Comparison of ENCODE assay signal across 22 cellular contexts in the genomic region with DNA sequence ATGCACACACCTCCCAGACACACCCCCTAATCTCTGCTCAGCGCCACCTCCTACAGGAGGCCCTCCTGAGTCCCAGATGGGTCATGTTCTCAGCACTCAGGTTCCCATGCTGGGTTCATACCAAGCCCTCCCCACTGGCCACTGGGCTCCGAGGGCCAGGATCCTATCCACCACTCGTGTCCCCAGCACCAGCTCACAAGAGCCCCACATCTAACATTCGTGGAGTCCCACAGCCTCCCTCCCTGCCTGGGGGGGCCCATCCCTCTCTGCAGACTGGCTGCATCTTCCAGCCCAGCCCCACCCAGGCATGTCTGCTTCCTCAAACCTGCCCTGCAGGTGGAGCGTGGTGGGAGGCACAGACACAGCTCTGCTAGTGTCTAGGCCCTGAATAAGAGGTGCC.
"Had no signal": no experiment of that assay in that cellular context is flagged by ENCODE, and none has a peak within 500 bp of the region (broad histone marks: within the 10 kb centered on the region; RNA-seq: fewer than 3 reads in every experiment).

No MANE protein-coding gene starts in this region.

- DNase-seq: effector memory CD4-positive, alpha-beta T cell; glutamatergic neuron; immature natural killer cell; left colon; mesendoderm; naive B cell; psoas muscle; retina; right lobe of liver; stimulated activated CD4-positive, alpha-beta T cell treated with anti-CD3 and anti-CD28 coated beads, Interleukin-4, amount 100 ng/mL, for 1 hour; stimulated activated CD8-positive, alpha-beta memory T cell treated with anti-CD3 and anti-CD28 coated beads, Interleukin-4, amount 100 ng/mL, for 48 hours; stomach; substantia nigra; transverse colon had no signal

- H2AFZ ChIP-seq: parathyroid adenoma had no signal

- H3K4me1 ChIP-seq: esophagus muscularis mucosa, gastroesophageal sphincter, parathyroid adenoma, psoas muscle, right lobe of liver, stomach, transverse colon had no signal

- H3K4me3 ChIP-seq: esophagus muscularis mucosa, gastroesophageal sphincter, psoas muscle, right lobe of liver, stomach, thoracic aorta, transverse colon had no signal

- H3K9ac ChIP-seq: parathyroid adenoma had no signal

- ATAC-seq: gastroesophageal sphincter, left colon, psoas muscle had no signal

- H3K4me1 Mint-ChIP-seq: immature natural killer cell; nephron; stimulated activated effector memory CD8-positive, alpha-beta T cell treated with anti-CD3 and anti-CD28 coated beads, Interleukin-12 subunit alpha, Interleukin-12 subunit beta, amount 100 ng/mL, for 72 hours had no signal

- H3K79me2 ChIP-seq: parathyroid adenoma had no signal

- H3K4me3 Mint-ChIP-seq: naive B cell; nephron; stimulated activated effector memory CD8-positive, alpha-beta T cell treated with anti-CD3 and anti-CD28 coated beads, Interleukin-12 subunit alpha, Interleukin-12 subunit beta, amount 100 ng/mL, for 72 hours had no signal

- FAIRE-seq: endometrium had no signal

- H3K27me3 ChIP-seq: right lobe of liver, stomach, transverse colon had no signal

- H3K9me3 ChIP-seq: psoas muscle, right lobe of liver, thoracic aorta had no signal

- H3K36me3 Mint-ChIP-seq: stimulated activated effector memory CD8-positive, alpha-beta T cell treated with anti-CD3 and anti-CD28 coated beads, Interleukin-12 subunit alpha, Interleukin-12 subunit beta, amount 100 ng/mL, for 72 hours had no signal

- H3K27ac Mint-ChIP-seq: immature natural killer cell; naive B cell; nephron; stimulated activated effector memory CD8-positive, alpha-beta T cell treated with anti-CD3 and anti-CD28 coated beads, Interleukin-12 subunit alpha, Interleukin-12 subunit beta, amount 100 ng/mL, for 72 hours had no signal

- H3K27me3 Mint-ChIP-seq: naive B cell had no signal

- H3K27ac ChIP-seq: epithelial cell of prostate, esophagus muscularis mucosa, gastroesophageal sphincter, parathyroid adenoma, psoas muscle, right lobe of liver, stomach, thoracic aorta, transverse colon had no signal

- H3K36me3 ChIP-seq: esophagus muscularis mucosa, gastroesophageal sphincter, right lobe of liver, stomach, thoracic aorta, transverse colon had no signal
